In the genomic region with DNA sequence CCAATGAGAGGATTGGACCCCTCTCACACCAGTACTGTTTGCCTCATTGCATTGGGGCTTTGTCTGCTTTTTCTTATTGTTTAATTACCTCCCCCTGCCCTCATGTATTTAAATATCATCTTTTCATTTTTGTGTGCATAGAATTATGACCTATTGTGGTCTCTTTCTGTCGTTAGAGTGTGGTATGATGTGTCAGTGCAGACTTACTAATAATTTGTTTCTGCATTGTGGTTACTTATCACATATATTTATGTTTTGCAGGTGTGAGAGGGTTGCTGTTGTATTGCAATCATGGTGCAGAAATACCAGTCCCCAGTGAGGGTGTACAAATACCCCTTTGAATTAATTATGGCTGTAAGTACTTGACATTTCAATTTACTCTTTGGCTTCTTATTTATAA, we compare ENCODE assay signal across 13 cellular contexts. TPM values are rescaled to one million over a fixed set of nuclear protein-coding genes. Genes with fewer than 3 reads are reported as not detected.
A peak's percentile ranks its signal among the peaks of the same experiment; 100 is the strongest.
DNase-seq lines count a peak whose midpoint lies in the region; ATAC-seq and TF ChIP-seq lines count a peak whose summit lies in the region.
"Had no signal": no experiment of that assay in that cellular context is flagged by ENCODE, and none has a peak within 500 bp of the region (broad histone marks: within the 10 kb centered on the region; RNA-seq: fewer than 3 reads in every experiment).

No MANE protein-coding gene starts in this region.

- no peaks in the 10 kb centered on the region for H3K9me2 ChIP-seq in PC-3 (replicated peaks; ENCODE audit: low read length)

- H3K27ac Mint-ChIP-seq in endothelial cell (ENCODE audit: unreplicated experiment) = peak overlapping the region; percentile 5
- H3K27ac Mint-ChIP-seq: activated naive CD4-positive, alpha-beta T cell treated with anti-CD3 and anti-CD28 coated beads for 36 hours had no signal

- no peak overlapping the region for H2AFZ ChIP-seq in PC-3 (ENCODE audit: low read length)
- H2AFZ ChIP-seq: GM23248 had no signal

- H3K27me3 ChIP-seq in PC-3 (ENCODE audit: low read length) = no peaks in the 10 kb centered on the region
- H3K27me3 ChIP-seq: sigmoid colon had no signal

- peaks cover 8% of the 10 kb centered on the region for H3K27me3 Mint-ChIP-seq in endothelial cell (ENCODE audit: unreplicated experiment)

- no peaks in the 10 kb centered on the region for H3K9me3 Mint-ChIP-seq in endothelial cell (ENCODE audit: unreplicated experiment)

- BruUV-seq in PC-3 (replicated peaks; lab: Mats Ljungman, UMichigan) = no TSS peak

- peak overlapping the region; percentile 93 for H3K4me2 ChIP-seq in PC-3 (ENCODE audit: low read length)

- no peak overlapping the region for H3K27ac ChIP-seq in PC-3 (ENCODE audit: low read length)
- H3K27ac ChIP-seq: GM23248 had no signal

- H3K4me3 ChIP-seq in GM12864 (ENCODE audit: low read depth, low read length) = peak overlapping the region; percentile 71; the same call in 1 of the 2 replicates
- peak overlapping the region; percentile 91 for H3K4me3 ChIP-seq in PC-3 (ENCODE audit: low read length)
- H3K4me3 ChIP-seq in retinal pigment epithelial cell (ENCODE audit: low read length) = peak overlapping the region; percentile 1
- H3K4me3 ChIP-seq: GM23248 had no signal

- H3K79me2 ChIP-seq in PC-3 (ENCODE audit: low read length) = peaks cover 70% of the 10 kb centered on the region

- H3K4me1 ChIP-seq in PC-3 (ENCODE audit: insufficient read depth, low read length) = peaks cover 53% of the 10 kb centered on the region

- CTCF ChIA-PET in PC-3 (lab: Charles Lee) = no interaction called here

- TF ChIP-seq CTCF in GM12864 (IDR thresholded peaks at IDR 0.05; ENCODE audit: low read depth, low read length, missing control alignments) (no peak), PC-3 (conservative IDR thresholded peaks at IDR 0.05; ENCODE audit: low read depth, low read length) (no peak), endothelial cell (IDR thresholded peaks at IDR 0.05; ENCODE audit: unreplicated experiment) (no peak), retinal pigment epithelial cell (conservative IDR thresholded peaks at IDR 0.05; ENCODE audit: low read depth, low read length) (no peak)

- peaks cover 40% of the 10 kb centered on the region for H3K36me3 ChIP-seq in PC-3 (ENCODE audit: low read depth, low read length)

- peak overlapping the region; percentile 89 for H3K4me3 Mint-ChIP-seq in endothelial cell (ENCODE audit: unreplicated experiment)
- H3K4me3 Mint-ChIP-seq: activated naive CD4-positive, alpha-beta T cell treated with anti-CD3 and anti-CD28 coated beads for 36 hours had no signal

- H3K36me3 Mint-ChIP-seq in endothelial cell (ENCODE audit: low read depth, unreplicated experiment) = peaks cover 58% of the 10 kb centered on the region

- no peak overlapping the region for H3K9ac ChIP-seq in PC-3 (ENCODE audit: low read length)
- H3K9ac ChIP-seq: GM23248 had no signal

- POLR2A ChIA-PET in PC-3 (lab: Charles Lee; ENCODE audit: unreplicated experiment) = no interaction called here

- no peaks in the 10 kb centered on the region for H3K9me3 ChIP-seq in PC-3 (ENCODE audit: low read length)
- H3K9me3 ChIP-seq: sigmoid colon had no signal

- intact Hi-C loops in PC-3 (cut with micrococcal nuclease) = no loop called here

- no peaks in the 10 kb centered on the region for H3F3A ChIP-seq in PC-3 (ENCODE audit: low read length, unreplicated experiment)

- ATAC-seq in PC-3 = no peak
- no peak for ATAC-seq in HG02970 (IDR thresholded peaks at IDR 0.05; ENCODE audit: low FRiP score, unreplicated experiment)
- ATAC-seq in HG03097 (IDR thresholded peaks at IDR 0.05; ENCODE audit: low FRiP score, unreplicated experiment) = no peak
- ATAC-seq in GM21367 (IDR thresholded peaks at IDR 0.05; ENCODE audit: unreplicated experiment) = no peak

- no peaks in the 10 kb centered on the region for H4K20me1 ChIP-seq in PC-3 (ENCODE audit: low read length)

- DNase-seq in GM12864 (ENCODE audit: low read depth) = no peak
- DNase-seq in PC-3 = no peak
- no peak for DNase-seq in endothelial cell (ENCODE audit: low spot score)
- DNase-seq in retinal pigment epithelial cell (ENCODE audit: low read depth) = no peak
- no peak for DNase-seq in NCI-H1436 (lab: John Stamatoyannopoulos, UW)
- DNase-seq: activated naive CD4-positive, alpha-beta T cell treated with anti-CD3 and anti-CD28 coated beads for 36 hours; GM23248; kidney glomerular epithelial cell; NCI-H1092 treated with DMSO at 0.1 percent for 48 hours had no signal

- H3K4me1 Mint-ChIP-seq in endothelial cell (ENCODE audit: unreplicated experiment) = peaks cover 63% of the 10 kb centered on the region

RNA-seq across cellular contexts. Expression of a gene that starts 2.5 kb away (rescaled TPM):
- total RNA-seq in PC-3 (2014; rRNA removed) = 39.8 and 50.9 TPM in 2 replicates
- 315 TPM for total RNA-seq in endothelial cell (ENCODE audit: unreplicated experiment)

Comparison
In these comparisons a context has a peak if more than half of its experiments do, and no peak if none do; other contexts are left out.
1. H3K4me3 ChIP-seq: peak in every context shown above with its lines; median percentile 91 in PC-3; 71 in GM12864; 1 in retinal pigment epithelial cell.